1 cellular context compared by ENCODE assay signal in the genomic region with DNA sequence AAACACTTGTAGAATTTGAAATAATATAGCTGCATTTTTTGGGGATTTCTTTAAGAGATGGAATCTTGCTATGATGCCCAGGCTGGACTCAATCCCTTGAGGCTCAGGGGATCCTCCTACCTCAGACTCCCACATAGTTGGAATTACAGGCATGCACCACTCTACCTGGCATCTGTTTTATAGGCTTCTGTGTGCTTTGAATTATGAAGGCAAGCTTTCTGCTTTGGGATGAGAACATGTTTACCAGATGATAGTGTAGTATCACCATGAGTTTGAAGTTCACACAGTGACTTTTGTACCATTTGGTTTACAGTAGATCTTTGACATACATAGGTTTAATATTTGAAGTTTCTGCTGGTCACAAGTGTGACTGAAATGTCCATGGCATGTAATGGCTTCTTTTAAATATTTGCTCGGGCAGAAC.
TF ChIP-seq lines count a peak whose summit lies in the region.

No MANE protein-coding gene starts in this region.

TF ChIP-seq in HepG2, 621 proteins besides CTCF, POLR2A, EP300 and RAD21 (continued from another document and continues in another):
- TF ChIP-seq AKNA (CRISPR knock-in tag; IDR thresholded peaks at IDR 0.05; ENCODE audit: borderline replicate concordance) (no peak), ZNF530 (CRISPR knock-in tag; IDR thresholded peaks at IDR 0.05; ENCODE audit: low read depth) (no peak), GABPA (IDR thresholded peaks at IDR 0.05; ENCODE audit: low read depth, low read length) (no peak), GABPA (CRISPR knock-in tag; IDR thresholded peaks at IDR 0.05; ENCODE audit: low read depth) (no peak), ZNF20 (CRISPR knock-in tag; IDR thresholded peaks at IDR 0.05) (no peak), ZMYM3 (CRISPR knock-in tag; IDR thresholded peaks at IDR 0.05) (peak; percentile 77; the same call in 1 of the 2 replicates), MAFF (IDR thresholded peaks at IDR 0.05; ENCODE audit: low read depth, low read length) (no peak), ZMYM2 (CRISPR knock-in tag; IDR thresholded peaks at IDR 0.05) (peak; percentile 66; the same call in 1 of the 2 replicates), PAX8 (CRISPR knock-in tag; IDR thresholded peaks at IDR 0.05; ENCODE audit: borderline replicate concordance) (no peak), ZNF225 (CRISPR knock-in tag; IDR thresholded peaks at IDR 0.05) (no peak), KLF13 (CRISPR knock-in tag; IDR thresholded peaks at IDR 0.05) (no peak), HNF4A (CRISPR knock-in tag; IDR thresholded peaks at IDR 0.05) (peak; percentile 89), HOXA7 (CRISPR knock-in tag; IDR thresholded peaks at IDR 0.05) (no peak), ZNF75D (CRISPR knock-in tag; IDR thresholded peaks at IDR 0.05; ENCODE audit: borderline replicate concordance) (no peak), ZNF674 (CRISPR knock-in tag; IDR thresholded peaks at IDR 0.05; ENCODE audit: low read depth) (no peak), MBD4 (IDR thresholded peaks at IDR 0.05; ENCODE audit: borderline replicate concordance, low read length) (no peak), DMTF1 (CRISPR knock-in tag; IDR thresholded peaks at IDR 0.05) (no peak), ISL2 (CRISPR knock-in tag; IDR thresholded peaks at IDR 0.05) (no peak), RBFOX2 (IDR thresholded peaks at IDR 0.05; ENCODE audit: low read depth, low read length) (no peak), ZNF646 (CRISPR knock-in tag; IDR thresholded peaks at IDR 0.05) (no peak), TAF1 (CRISPR knock-in tag; IDR thresholded peaks at IDR 0.05) (no peak), TBX2 (CRISPR knock-in tag; IDR thresholded peaks at IDR 0.05; ENCODE audit: borderline replicate concordance) (peak; percentile 41; the same call in 1 of the 2 replicates), ZNF331 (CRISPR knock-in tag; IDR thresholded peaks at IDR 0.05) (no peak), ZNF280D (CRISPR knock-in tag; IDR thresholded peaks at IDR 0.05) (no peak), TRAFD1 (CRISPR knock-in tag; IDR thresholded peaks at IDR 0.05; ENCODE audit: borderline replicate concordance) (no peak), MYPOP (CRISPR knock-in tag; IDR thresholded peaks at IDR 0.05) (no peak), PPARG (CRISPR knock-in tag; conservative IDR thresholded peaks at IDR 0.05) (peak; percentile 88), MTF2 (CRISPR knock-in tag; IDR thresholded peaks at IDR 0.05; ENCODE audit: borderline replicate concordance) (no peak), KDM4B (CRISPR knock-in tag; IDR thresholded peaks at IDR 0.05) (no peak), ZNF605 (CRISPR knock-in tag; IDR thresholded peaks at IDR 0.05) (no peak), NFE2L2 (IDR thresholded peaks at IDR 0.05; ENCODE audit: low read length) (0 out of 2 replicates have a peak, but pooled peaks have one; percentile 7), DNMT3B (CRISPR knock-in tag; conservative IDR thresholded peaks at IDR 0.05) (no peak), SP1 (IDR thresholded peaks at IDR 0.05) (no peak), SP1 (CRISPR knock-in tag; IDR thresholded peaks at IDR 0.05) (no peak), STAT5B (CRISPR knock-in tag; IDR thresholded peaks at IDR 0.05) (no peak), DNMT1 (CRISPR knock-in tag; IDR thresholded peaks at IDR 0.05) (no peak), ZNF558 (CRISPR knock-in tag; IDR thresholded peaks at IDR 0.05; ENCODE audit: borderline replicate concordance) (no peak), CBX5 (CRISPR knock-in tag; IDR thresholded peaks at IDR 0.05; ENCODE audit: borderline replicate concordance) (no peak), ZNF747 (CRISPR knock-in tag; IDR thresholded peaks at IDR 0.05; ENCODE audit: borderline replicate concordance) (0 out of 2 replicates have a peak, but pooled peaks have one; percentile 51), ZMAT3 (CRISPR knock-in tag; conservative IDR thresholded peaks at IDR 0.05) (no peak), SETDB1 (CRISPR knock-in tag; IDR thresholded peaks at IDR 0.05; ENCODE audit: borderline replicate concordance) (no peak), SNRNP70 (IDR thresholded peaks at IDR 0.05; ENCODE audit: low read depth, low read length) (no peak), GATAD1 (CRISPR knock-in tag; IDR thresholded peaks at IDR 0.05) (no peak), TARDBP (CRISPR knock-in tag; IDR thresholded peaks at IDR 0.05) (peak; percentile 38; the same call in 1 of the 2 replicates)
- TF ChIP-seq, protein P1, sequence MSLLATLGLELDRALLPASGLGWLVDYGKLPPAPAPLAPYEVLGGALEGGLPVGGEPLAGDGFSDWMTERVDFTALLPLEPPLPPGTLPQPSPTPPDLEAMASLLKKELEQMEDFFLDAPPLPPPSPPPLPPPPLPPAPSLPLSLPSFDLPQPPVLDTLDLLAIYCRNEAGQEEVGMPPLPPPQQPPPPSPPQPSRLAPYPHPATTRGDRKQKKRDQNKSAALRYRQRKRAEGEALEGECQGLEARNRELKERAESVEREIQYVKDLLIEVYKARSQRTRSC (CRISPR knock-in tag; IDR thresholded peaks at IDR 0.05; ENCODE audit: low read depth), result no peak
